Comparison of ENCODE assay signal across 16 cellular contexts in the genomic region with DNA sequence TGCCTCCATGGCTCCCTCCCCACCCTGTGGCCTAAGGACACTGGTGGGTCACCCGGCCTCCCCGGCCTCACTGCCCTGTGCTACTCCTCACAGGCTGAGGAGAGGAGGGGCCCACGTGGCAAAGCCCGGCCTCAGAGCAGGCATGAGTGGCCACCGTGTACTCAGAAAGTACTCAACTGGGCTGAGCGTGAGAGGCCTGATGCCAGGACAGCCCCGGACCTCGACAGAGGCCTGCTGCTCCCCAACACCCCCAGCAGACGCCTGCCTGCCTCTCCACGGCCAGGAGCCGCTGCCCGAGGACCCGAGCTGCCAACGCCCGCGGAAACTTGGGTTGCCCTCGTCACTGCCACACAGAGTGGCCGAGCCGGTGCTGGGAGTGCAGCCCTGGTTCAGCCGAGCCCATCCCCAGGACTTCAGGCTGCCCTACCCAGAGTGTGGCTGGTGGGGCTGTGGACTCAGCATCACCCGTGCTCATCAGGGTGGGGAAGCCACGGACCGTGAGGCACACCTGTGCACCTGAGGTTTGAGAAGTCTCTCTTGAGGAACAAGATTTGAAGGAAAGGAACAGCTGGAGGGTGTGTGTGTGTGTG. TPM values are rescaled to one million over a fixed set of nuclear protein-coding genes. Genes with fewer than 3 reads are reported as not detected.
DNase-seq lines count a peak whose midpoint lies in the region; ATAC-seq, FAIRE-seq and TF ChIP-seq lines count a peak whose summit lies in the region.
"Had no signal": no experiment of that assay in that cellular context is flagged by ENCODE, and none has a peak within 500 bp of the region (broad histone marks: within the 10 kb centered on the region; RNA-seq: fewer than 3 reads in every experiment).

No MANE protein-coding gene starts in this region.

- FAIRE-seq in kidney (lab: Jason Lieb, UNC): no peak
- FAIRE-seq: D721Med, GM19239 had no signal

- DNase-seq in left ventricle myocardium inferior (peak; percentile 10), left cardiac atrium (no peak), kidney (peak; percentile 71), neuronal stem cell (ENCODE audit: low spot score) (no peak), upper lobe of right lung (no peak), NCI-H2107 treated with DMSO at 0.1 percent for 48 hours (lab: John Stamatoyannopoulos, UW; ENCODE audit: unreplicated experiment) (no peak), sciatic nerve (ENCODE audit: low spot score) (no peak)
- DNase-seq: CD8-positive, alpha-beta T cell; COR-L47; DMS153; GF-D8 had no signal

- no peak overlapping the region for H2BK12ac ChIP-seq in neuronal stem cell (ENCODE audit: low read length)

- H3K23ac ChIP-seq in neuronal stem cell (ENCODE audit: low read depth, low read length, poor library complexity): no peak overlapping the region

- no peak overlapping the region for H4K8ac ChIP-seq in neuronal stem cell (ENCODE audit: low read depth, low read length)

- H3K27ac ChIP-seq in left ventricle myocardium inferior (replicated peaks) (peak overlapping the region; percentile 16), kidney (ENCODE audit: low read depth in 2 of 2, low read length in 2 of 2) (peak overlapping the region in 1 of 2 donors; percentile 17), neuronal stem cell (replicated peaks; ENCODE audit: low read length) (no peak overlapping the region), upper lobe of right lung (no peak overlapping the region)
- H3K27ac ChIP-seq: 22Rv1 had no signal

- H2BK5ac ChIP-seq in neuronal stem cell (ENCODE audit: low read length): no peak overlapping the region

- H2BK15ac ChIP-seq in neuronal stem cell (ENCODE audit: low read length): no peak overlapping the region

- no CpG with 5 or more reads among the region's 23 CpGs for WGBS in neuronal stem cell (ENCODE audit: extremely low coverage in 2 of 2, insufficient read length in 2 of 2, insufficient replicate concordance in 1 of 2), 2 donors

- peaks cover 39% of the 10 kb centered on the region for H3K4me1 ChIP-seq in left ventricle myocardium inferior
- H3K4me1 ChIP-seq in kidney (ENCODE audit: control insufficient read depth in 1 of 2, insufficient read depth in 1 of 2, low read depth in 1 of 2, low read length in 2 of 2): peaks cover 6 to 19% of the 10 kb centered on the region in 2 donors
- peaks cover 3 to 11% of the 10 kb centered on the region in 2 donors for H3K4me1 ChIP-seq in neuronal stem cell (ENCODE audit: control insufficient read depth in 2 of 2, insufficient read depth in 1 of 2, low read depth in 1 of 2, low read length in 2 of 2)
- no peaks in the 10 kb centered on the region for H3K4me1 ChIP-seq in upper lobe of right lung

- H3K4me3 ChIP-seq in left ventricle myocardium inferior (no peak overlapping the region), kidney (ENCODE audit: low read length in 2 of 2) (no peak overlapping the region), neuronal stem cell (ENCODE audit: low read length in 2 of 2) (no peak overlapping the region), upper lobe of right lung (no peak overlapping the region)

- H3K9ac ChIP-seq in kidney (ENCODE audit: low read length in 2 of 2) (no peak overlapping the region), neuronal stem cell (ENCODE audit: low read depth, low read length, poor library complexity) (no peak overlapping the region)

- H2BK120ac ChIP-seq in neuronal stem cell (ENCODE audit: low read depth, low read length): no peak overlapping the region

- no peak overlapping the region for H3K4me2 ChIP-seq in neuronal stem cell (ENCODE audit: insufficient read depth, low read length, poor library complexity, severe bottlenecking)

- H3K9me3 ChIP-seq in left ventricle myocardium inferior (replicated peaks): no peaks in the 10 kb centered on the region
- H3K9me3 ChIP-seq in kidney (ENCODE audit: control insufficient read depth in 1 of 2, low read length in 2 of 2): no peaks in the 10 kb centered on the region
- peaks cover 5 to 10% of the 10 kb centered on the region in 2 donors for H3K9me3 ChIP-seq in neuronal stem cell (replicated peaks in 1 of 2; ENCODE audit: control insufficient read depth in 2 of 2, insufficient read depth in 1 of 2, low read depth in 1 of 2, low read length in 2 of 2)
- H3K9me3 ChIP-seq in upper lobe of right lung: no peaks in the 10 kb centered on the region

- no peak overlapping the region for H2AFZ ChIP-seq in neuronal stem cell (ENCODE audit: low read length)

- H2AK5ac ChIP-seq in neuronal stem cell (ENCODE audit: low read depth, low read length): no peak overlapping the region

- TF ChIP-seq CTCF in left ventricle myocardium inferior (IDR thresholded peaks at IDR 0.05; ENCODE audit: borderline replicate concordance) (no peak), kidney (IDR thresholded peaks at IDR 0.05; ENCODE audit: borderline replicate concordance, extremely low read depth, insufficient read depth) (no peak), upper lobe of right lung (IDR thresholded peaks at IDR 0.05) (no peak)

- H3K14ac ChIP-seq in neuronal stem cell (ENCODE audit: low read length): no peak overlapping the region

- H3K36me3 ChIP-seq in left ventricle myocardium inferior (no peaks in the 10 kb centered on the region), kidney (ENCODE audit: control insufficient read depth in 1 of 2, insufficient read depth in 2 of 2, low read length in 2 of 2) (no peaks in the 10 kb centered on the region), neuronal stem cell (replicated peaks in 1 of 2; ENCODE audit: control insufficient read depth in 2 of 2, insufficient read depth in 2 of 2, low read length in 2 of 2) (peaks cover 6 to 16% of the 10 kb centered on the region in 2 donors), upper lobe of right lung (no peaks in the 10 kb centered on the region)

- H3K27me3 ChIP-seq in left ventricle myocardium inferior (ENCODE audit: low read depth) (no peaks in the 10 kb centered on the region), neuronal stem cell (ENCODE audit: control insufficient read depth in 3 of 3, insufficient read depth in 3 of 3, low read depth in 1 of 3, low read length in 3 of 3) (no peaks in the 10 kb centered on the region), upper lobe of right lung (no peaks in the 10 kb centered on the region)

- no peak overlapping the region for H3K4ac ChIP-seq in neuronal stem cell (ENCODE audit: low read length)

- no peak overlapping the region for H4K91ac ChIP-seq in neuronal stem cell (ENCODE audit: low read depth, low read length, poor library complexity)

- no peak for ATAC-seq in left cardiac atrium
- ATAC-seq in upper lobe of right lung: peak; percentile 71
- no peak for ATAC-seq in sciatic nerve
- ATAC-seq in GM21381 (IDR thresholded peaks at IDR 0.05; ENCODE audit: unreplicated experiment): no peak
- ATAC-seq: CD8-positive, alpha-beta T cell; HCT116 had no signal

- intact Hi-C loops in left ventricle myocardium inferior (cut with micrococcal nuclease) (no loop called here), left cardiac atrium (cut with DNase I) (no loop called here), kidney (cut with DNase I) (no loop called here), upper lobe of right lung (cut with DNase I) (no loop called here), sciatic nerve (cut with DNase I) (no loop called here)

- no peaks in the 10 kb centered on the region for H3K79me1 ChIP-seq in neuronal stem cell (ENCODE audit: low read depth, low read length)

- peak overlapping the region; percentile 7 for H3K18ac ChIP-seq in neuronal stem cell (ENCODE audit: low read length)

RNA-seq across cellular contexts. Expression of gene CENPO, which starts 59.3 kb away (rescaled TPM):
- total RNA-seq in left ventricle myocardium inferior: 2.2 TPM
- 1 to 10 TPM; 3.0 to 4.2 TPM for total RNA-seq in left cardiac atrium
- total RNA-seq in kidney: 5.7 TPM
- polyA plus RNA-seq in kidney (ENCODE audit: insufficient read depth, low read depth, low replicate concordance): 1.5 TPM
- polyA plus RNA-seq in neuronal stem cell (2013, experiment 1 of 2): 28.0 TPM
- 29.6 TPM for polyA plus RNA-seq in neuronal stem cell (2013, experiment 2 of 2)
- 6.5 TPM for total RNA-seq in upper lobe of right lung
- 3.7 TPM for total RNA-seq in sciatic nerve

RNA-seq across cellular contexts. Expression of gene PTRHD1, which starts 59.3 kb away (rescaled TPM):
- total RNA-seq in left ventricle myocardium inferior (24.3 TPM), left cardiac atrium (10 to 100 TPM; 19.8 to 24.3 TPM), kidney (21.7 TPM), upper lobe of right lung (30.7 TPM), sciatic nerve (14.7 TPM)
- 56.4 TPM for polyA plus RNA-seq in kidney (ENCODE audit: insufficient read depth, low read depth, low replicate concordance)
- 95.1 TPM for polyA plus RNA-seq in neuronal stem cell (2013, experiment 1 of 2)
- polyA plus RNA-seq in neuronal stem cell (2013, experiment 2 of 2): 94.6 TPM

Comparison
In these comparisons a context has a peak if more than half of its experiments do, and no peak if none do; other contexts are left out.
1. DNase-seq: peak in left ventricle myocardium inferior (single experiment) and kidney (single experiment); none in left cardiac atrium (single experiment), neuronal stem cell (single experiment), upper lobe of right lung (single experiment), NCI-H2107 treated with DMSO at 0.1 percent for 48 hours (single experiment) and sciatic nerve (single experiment).